In the genomic region with DNA sequence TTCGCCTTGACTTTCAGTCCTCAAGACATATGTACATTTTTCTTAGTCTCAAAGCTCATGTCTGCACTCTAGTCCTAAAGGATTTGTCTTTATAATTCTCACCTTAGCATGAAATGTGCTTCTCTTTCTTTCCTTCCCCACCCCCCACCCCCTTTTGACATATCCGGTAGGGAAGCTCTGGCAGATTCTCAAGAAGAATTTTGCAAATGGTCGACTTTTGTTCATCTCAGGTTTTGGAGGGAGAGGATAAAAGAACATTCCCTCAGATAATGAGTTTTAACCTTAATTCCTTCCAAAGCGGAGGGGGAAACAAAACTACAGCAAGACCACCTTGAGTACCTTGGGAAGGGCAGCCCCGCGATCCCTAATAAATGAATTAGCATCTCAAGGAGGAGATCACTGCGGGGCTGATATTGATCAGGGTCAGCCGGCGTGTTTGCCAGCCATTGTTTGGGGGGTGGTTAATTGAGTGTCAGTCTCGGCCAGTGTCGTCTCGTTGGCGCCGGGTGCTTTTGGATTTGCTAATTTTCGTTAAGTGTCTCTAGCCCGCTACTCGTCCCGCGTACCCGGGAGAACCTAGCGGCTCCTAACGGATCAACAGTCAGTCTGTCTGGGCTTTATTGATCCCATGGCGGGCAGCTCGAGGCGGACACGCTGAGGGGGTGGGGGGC, we compare ENCODE assay signal across 7 cellular contexts. TPM values are rescaled to one million over a fixed set of nuclear protein-coding genes. Genes with fewer than 3 reads are reported as not detected.
DNase-seq lines count a peak whose midpoint lies in the region; ATAC-seq and TF ChIP-seq lines count a peak whose summit lies in the region.

No MANE protein-coding gene starts in this region.

- peak overlapping the region; percentile 54; the same call in 1 of the 2 replicates for H2AFZ ChIP-seq in GM23248

- peak overlapping the region; percentile 89 for H2BK120ac ChIP-seq in mesendoderm (ENCODE audit: low read depth, low read length)

- H3K4me3 ChIP-seq in GM23248 = peak overlapping the region; percentile 73
- peak overlapping the region; percentile 56 for H3K4me3 ChIP-seq in RWPE2 (ENCODE audit: severe bottlenecking)
- H3K4me3 ChIP-seq in dorsolateral prefrontal cortex = peak overlapping the region; percentile 56 to 100 (median 83)
- H3K4me3 ChIP-seq in mesendoderm (ENCODE audit: low read length) = peak overlapping the region; percentile 36
- H3K4me3 ChIP-seq in upper lobe of left lung = peak overlapping the region; percentile 52 to 85 (median 80)

- no peaks in the 10 kb centered on the region for H4K20me1 ChIP-seq in GM23248 (ENCODE audit: insufficient read depth)

- no peak for TF ChIP-seq POLR2A in upper lobe of left lung (IDR thresholded peaks at IDR 0.05)

- H3K18ac ChIP-seq in mesendoderm (ENCODE audit: low read length) = peak overlapping the region; percentile 99

- H3K4me2 ChIP-seq in GM23248 (ENCODE audit: unreplicated experiment) (peak overlapping the region; percentile 56), mesendoderm (ENCODE audit: low read length) (peak overlapping the region; percentile 67)

- H3K56ac ChIP-seq in mesendoderm (ENCODE audit: low read length) = peak overlapping the region; percentile 92

- peaks cover 4% of the 10 kb centered on the region; the same call in 1 of the 2 replicates for H3F3A ChIP-seq in GM23248 (ENCODE audit: insufficient read depth)

- DNase-seq in GM23248 = peak; percentile 45
- no peak for DNase-seq in RWPE2 (ENCODE audit: low spot score)
- peak in 5 of 10 donors; percentile 23 to 55 (median 34) for DNase-seq in dorsolateral prefrontal cortex
- peak; percentile 97 for DNase-seq in mesendoderm
- DNase-seq in upper lobe of left lung = no peak
- DNase-seq in superior temporal gyrus (ENCODE audit: extremely low spot score) = no peak

- H2BK5ac ChIP-seq in mesendoderm (ENCODE audit: low read length) = peak overlapping the region; percentile 97

- H3K79me1 ChIP-seq in mesendoderm (ENCODE audit: low read length) = no peaks in the 10 kb centered on the region

- H3K9me2 ChIP-seq in GM23248 (ENCODE audit: insufficient read depth) = no peaks in the 10 kb centered on the region

- H4K5ac ChIP-seq in mesendoderm (ENCODE audit: low read length) = no peak overlapping the region

- H3K36me3 ChIP-seq in GM23248 (ENCODE audit: low read depth) (no peaks in the 10 kb centered on the region), RWPE2 (ENCODE audit: low read depth) (no peaks in the 10 kb centered on the region), mesendoderm (ENCODE audit: control insufficient read depth, insufficient read depth, low read length) (peaks cover 7% of the 10 kb centered on the region), upper lobe of left lung (no peaks in the 10 kb centered on the region)

- peak overlapping the region; percentile 83 for H4K8ac ChIP-seq in mesendoderm (ENCODE audit: low read depth, low read length)

- ATAC-seq in RWPE2 (ENCODE audit: low read depth) (no peak), upper lobe of left lung (ENCODE audit: low FRiP score in 2 of 2) (peak in 1 of 2 donors; percentile 20), HG02763 (IDR thresholded peaks at IDR 0.05; ENCODE audit: unreplicated experiment) (no peak)

- H3K27me3 ChIP-seq in GM23248 (replicated peaks; ENCODE audit: insufficient read depth) (peaks cover 55% of the 10 kb centered on the region), RWPE2 (ENCODE audit: insufficient read depth, poor library complexity, severe bottlenecking) (peaks cover 62% of the 10 kb centered on the region), dorsolateral prefrontal cortex (peaks cover 0 to 17% (median 0%) of the 10 kb centered on the region in 45 donors), mesendoderm (ENCODE audit: insufficient read depth, low read length, poor library complexity) (no peaks in the 10 kb centered on the region), upper lobe of left lung (peaks cover 0 to 7% (median 2%) of the 10 kb centered on the region in 4 donors)

- H3K23ac ChIP-seq in mesendoderm (ENCODE audit: low read length) = no peak overlapping the region

- peak overlapping the region; percentile 96 for H3K4ac ChIP-seq in mesendoderm (ENCODE audit: low read depth, low read length)

- H3K9me3 ChIP-seq in GM23248 (ENCODE audit: low read depth) (no peaks in the 10 kb centered on the region), RWPE2 (ENCODE audit: severe bottlenecking) (no peaks in the 10 kb centered on the region), upper lobe of left lung (no peaks in the 10 kb centered on the region)

- intact Hi-C loops in dorsolateral prefrontal cortex (cut with DNase I) = loop anchor here (5.0 kb wide), 7 partner anchors 46 to 631 kb away; no protein-coding TSS in a partner anchor

- H3K4me1 ChIP-seq in GM23248 (ENCODE audit: insufficient read depth) (no peaks in the 10 kb centered on the region), RWPE2 (ENCODE audit: insufficient read depth, poor library complexity, severe bottlenecking) (no peaks in the 10 kb centered on the region), mesendoderm (ENCODE audit: control insufficient read depth, low read depth, low read length) (peaks cover 9% of the 10 kb centered on the region), upper lobe of left lung (peaks cover 20 to 40% (median 23%) of the 10 kb centered on the region in 4 donors)

- H2BK15ac ChIP-seq in mesendoderm (replicated peaks; ENCODE audit: low read depth) = peak overlapping the region; percentile 37

- H3K27ac ChIP-seq in GM23248 (no peak overlapping the region), RWPE2 (ENCODE audit: poor library complexity, severe bottlenecking) (no peak overlapping the region), dorsolateral prefrontal cortex (peak overlapping the region in 27 of 59 donors; percentile 8 to 83 (median 63)), mesendoderm (ENCODE audit: low read depth, low read length) (peak overlapping the region; percentile 100), upper lobe of left lung (peak overlapping the region in 1 of 4 donors; percentile 87)

- 7 to 8% methylated on average over 19 to 26 of the region's 26 CpGs for WGBS in GM23248 (ENCODE audit: low coverage in 1 of 2, low lambda C conversion rate in 2 of 2, missing lambda C conversion rate in 2 of 2), 2 experiments
- WGBS in mesendoderm (ENCODE audit: extremely low coverage, insufficient coverage, low lambda C conversion rate) = no CpG with 5 or more reads among the region's 26 CpGs
- WGBS in upper lobe of left lung, 2 donors = 9 to 27% methylated on average over 8 to 22 of the region's 26 CpGs

- no peak overlapping the region for H3K9ac ChIP-seq in GM23248
- peak overlapping the region; percentile 81 for H3K9ac ChIP-seq in mesendoderm (ENCODE audit: low read length)

- in situ Hi-C loops in GM23248 (cut with MboI) = no loop called here

- TF ChIP-seq CTCF in RWPE2 (IDR thresholded peaks at IDR 0.05; ENCODE audit: poor library complexity, severe bottlenecking) (no peak), dorsolateral prefrontal cortex (IDR thresholded peaks at IDR 0.05 in 54 of 56, conservative IDR thresholded peaks at IDR 0.05 in 2 of 56; ENCODE audit: low read depth in 1 of 56, partially characterized antibody in 56 of 56) (no peak), upper lobe of left lung (IDR thresholded peaks at IDR 0.05) (no peak)

- no peak overlapping the region for H2AK5ac ChIP-seq in mesendoderm (ENCODE audit: low read length)

- no peak for TF ChIP-seq EP300 in upper lobe of left lung (IDR thresholded peaks at IDR 0.05)

- H3K79me2 ChIP-seq in GM23248 (ENCODE audit: insufficient read depth) (no peaks in the 10 kb centered on the region), mesendoderm (ENCODE audit: control insufficient read depth, insufficient read depth, low read length) (peaks cover 43% of the 10 kb centered on the region)

RNA-seq across cellular contexts. Expression of a gene that starts 0.9 kb away (rescaled TPM):
- total RNA-seq in GM23248 (2014; rRNA removed; shearing (Covaris generic)) = 0.76 and 1.8 TPM in 2 replicates
- 0.85 and 0.95 TPM in 2 replicates for polyA plus RNA-seq in GM23248 (2016; fragmentation: Nextera tagmentation; extraction: Ambion mirVana)
- total RNA-seq in dorsolateral prefrontal cortex (10 to 100 TPM in 42 of 120 experiments, 1 to 10 TPM in 78; 4.1 to 18.6 (median 8.8) TPM), upper lobe of left lung (10 to 100 TPM in 3 of 6 donors, 1 to 10 TPM in 3; 2.8 to 14.3 (median 8.8) TPM)
- 43.7 TPM for polyA plus RNA-seq in mesendoderm (2013, experiment 1 of 2)
- 40.0 TPM for polyA plus RNA-seq in mesendoderm (2013, experiment 2 of 2)

Comparison
In these comparisons a context has a peak if more than half of its experiments do, and no peak if none do; other contexts are left out.
1. DNase-seq: peak in GM23248 (single experiment) and mesendoderm (single experiment); none in RWPE2 (single experiment), upper lobe of left lung (0 of 2) and superior temporal gyrus (single experiment).
2. Peak in every context shown above with its lines, with median percentiles within 50 percentile points of each other: H3K4me3 ChIP-seq.